In the genomic region with DNA sequence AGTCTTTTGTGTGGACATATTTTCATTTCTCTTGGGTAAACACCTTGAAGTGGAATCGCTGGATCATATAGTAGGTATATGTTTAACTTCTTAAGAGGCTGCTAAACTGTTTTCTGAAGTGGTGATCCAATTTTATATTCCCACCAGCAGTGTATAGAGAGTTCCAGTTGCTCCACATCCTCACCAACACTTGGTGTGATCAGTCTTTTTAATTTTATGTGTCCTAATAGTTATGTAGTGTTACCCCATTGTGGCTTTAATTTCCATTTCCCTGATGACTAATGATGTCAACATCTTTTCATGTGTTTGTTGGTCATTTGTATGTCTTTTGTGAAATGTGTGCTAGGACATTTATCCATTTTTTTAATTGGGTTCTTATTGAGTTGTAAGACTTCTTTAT, we compare ENCODE assay signal across 1 cellular context.
TF ChIP-seq lines count a peak whose summit lies in the region.

No MANE protein-coding gene starts in this region.

TF ChIP-seq in A549, 52 proteins besides CTCF, POLR2A, EP300 and RAD21:
- TF ChIP-seq SMC3 (IDR thresholded peaks at IDR 0.05) (no peak), HES2 (IDR thresholded peaks at IDR 0.05) (peak; percentile 46; the same call in 1 of the 2 replicates), GATA3 (IDR thresholded peaks at IDR 0.05; ENCODE audit: borderline replicate concordance) (no peak), FOSL2 (IDR thresholded peaks at IDR 0.05) (no peak), FOSL2 (CRISPR knock-in tag; IDR thresholded peaks at IDR 0.05) (peak; percentile 53)
